ENCODE assay signal across 8 cellular contexts in the genomic region with DNA sequence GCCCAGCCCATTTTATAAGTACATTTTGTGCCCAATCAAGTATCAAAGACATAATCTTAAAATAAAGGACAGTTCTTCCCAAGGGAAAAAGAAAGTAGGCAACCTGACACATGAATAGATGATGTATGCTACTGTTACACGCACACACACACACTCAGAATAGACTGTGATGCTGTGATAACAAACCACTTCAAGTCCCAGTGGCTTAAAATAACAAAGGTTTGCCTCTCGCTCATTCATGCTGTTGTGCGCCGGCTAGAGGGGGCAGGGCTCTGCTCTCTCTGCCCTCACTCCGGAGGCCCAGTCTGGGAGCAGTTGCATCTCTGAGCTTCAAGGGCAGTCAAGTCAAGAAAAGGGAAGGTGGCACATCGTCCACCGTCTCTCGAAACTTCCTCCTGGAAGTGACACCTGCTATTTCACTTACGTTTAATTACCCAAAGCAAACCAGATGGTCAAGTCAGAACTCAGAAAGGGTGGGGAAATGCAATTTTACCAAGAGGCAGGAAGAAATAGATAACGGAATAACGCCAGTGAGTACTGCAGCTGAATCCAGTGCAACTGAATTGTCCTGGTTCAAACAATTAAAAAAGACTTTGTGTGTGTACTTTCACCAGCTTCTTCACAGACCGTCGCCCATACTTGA. TPM values are rescaled to one million over a fixed set of nuclear protein-coding genes. Genes with fewer than 3 reads are reported as not detected.
DNase-seq lines count a peak whose midpoint lies in the region; ATAC-seq and TF ChIP-seq lines count a peak whose summit lies in the region.

No MANE protein-coding gene starts in this region.

- peak overlapping the region; percentile 55 for H3K27ac ChIP-seq in SJSA1
- H3K27ac ChIP-seq in left ventricle myocardium inferior (replicated peaks), result peak overlapping the region; percentile 89
- H3K27ac ChIP-seq in subcutaneous abdominal adipose tissue (ENCODE audit: low read depth, low read length), result peak overlapping the region; percentile 63

- TF ChIP-seq CTCF in GM12864 (IDR thresholded peaks at IDR 0.05; ENCODE audit: low read depth, low read length, missing control alignments), result no peak
- TF ChIP-seq CTCF in left ventricle myocardium inferior (IDR thresholded peaks at IDR 0.05; ENCODE audit: borderline replicate concordance), result no peak

- H3K9me3 ChIP-seq in SJSA1 (replicated peaks) (no peaks in the 10 kb centered on the region), left ventricle myocardium inferior (replicated peaks) (no peaks in the 10 kb centered on the region), subcutaneous abdominal adipose tissue (ENCODE audit: control insufficient read depth in 5 of 5, low read length in 5 of 5) (no peaks in the 10 kb centered on the region)

- H3K27me3 ChIP-seq in SJSA1 (replicated peaks), result no peaks in the 10 kb centered on the region
- H3K27me3 ChIP-seq in left ventricle myocardium inferior (ENCODE audit: low read depth), result no peaks in the 10 kb centered on the region
- H3K27me3 ChIP-seq in subcutaneous abdominal adipose tissue (ENCODE audit: control insufficient read depth in 5 of 5, insufficient read depth in 4 of 5, low read length in 5 of 5), result no peaks in the 10 kb centered on the region

- DNase-seq in GM12864 (ENCODE audit: low read depth) (peak; percentile 91), SJSA1 (ENCODE audit: low read depth in 1 of 2, low spot score in 2 of 2) (peak; percentile 78 to 87), left ventricle myocardium inferior (peak; percentile 65), A172 (ENCODE audit: low spot score) (no peak), mesenteric fat pad (ENCODE audit: low spot score) (no peak)

- H3K9ac ChIP-seq in subcutaneous abdominal adipose tissue (ENCODE audit: low read length in 5 of 5), result peak overlapping the region in 1 of 5 donors; percentile 27

- ATAC-seq in GM21423 (IDR thresholded peaks at IDR 0.05; ENCODE audit: unreplicated experiment) (peak; percentile 85), HG03575 (IDR thresholded peaks at IDR 0.05; ENCODE audit: extremely low read depth, insufficient number of reproducible peaks, low FRiP score, unreplicated experiment) (peak; percentile 75)

- H3K4me1 ChIP-seq in SJSA1 (replicated peaks) (peaks cover 24% of the 10 kb centered on the region), left ventricle myocardium inferior (peaks cover 33% of the 10 kb centered on the region), subcutaneous abdominal adipose tissue (ENCODE audit: control insufficient read depth in 5 of 5, insufficient read depth in 5 of 5, low read length in 5 of 5) (peaks cover 3 to 23% (median 20%) of the 10 kb centered on the region in 5 donors)

- peak overlapping the region; percentile 37 for H3K4me3 ChIP-seq in GM12864 (ENCODE audit: low read depth, low read length)
- H3K4me3 ChIP-seq in SJSA1, result no peak overlapping the region
- peak overlapping the region; percentile 26 for H3K4me3 ChIP-seq in left ventricle myocardium inferior
- H3K4me3 ChIP-seq in subcutaneous abdominal adipose tissue (ENCODE audit: low read depth in 1 of 5, low read length in 5 of 5), result peak overlapping the region in 1 of 5 donors; percentile 17

- H3K36me3 ChIP-seq in SJSA1, result no peaks in the 10 kb centered on the region
- H3K36me3 ChIP-seq in left ventricle myocardium inferior, result no peaks in the 10 kb centered on the region
- H3K36me3 ChIP-seq in subcutaneous abdominal adipose tissue (ENCODE audit: control insufficient read depth in 5 of 5, insufficient read depth in 5 of 5, low read length in 5 of 5), result no peaks in the 10 kb centered on the region

- intact Hi-C loops in left ventricle myocardium inferior (cut with micrococcal nuclease), result no loop called here

RNA-seq across cellular contexts. Expression of a gene that starts 43.3 kb away (rescaled TPM):
- 10.2 and 10.3 TPM in 2 replicates for total RNA-seq in SJSA1 (2014; rRNA removed; shearing (Covaris generic))
- total RNA-seq in left ventricle myocardium inferior, result 15.2 TPM
- total RNA-seq in A172 (2014; rRNA removed; shearing (Covaris generic)), result 1.2 and 2.3 TPM in 2 replicates
- 5.7 TPM for total RNA-seq in mesenteric fat pad

Comparison
In these comparisons a context has a peak if more than half of its experiments do, and no peak if none do; other contexts are left out.
1. DNase-seq: peak in GM12864 (single experiment), SJSA1 (2 of 2) and left ventricle myocardium inferior (single experiment); none in A172 (single experiment) and mesenteric fat pad (single experiment).
2. Peak in every context shown above with its lines, with median percentiles within 50 percentile points of each other: H3K27ac ChIP-seq.